Comparison of ENCODE assay signal across 8 cellular contexts in genomic region chr7:25259487-25260243, GRCh38. TPM values are rescaled to one million over a fixed set of nuclear protein-coding genes. Genes with fewer than 3 reads are reported as not detected.
DNase-seq lines count a peak whose midpoint lies in the region; ATAC-seq and TF ChIP-seq lines count a peak whose summit lies in the region.

No MANE protein-coding gene starts in this region.

- no TSS peak for BruUV-seq in MCF 10A (replicated peaks; lab: Mats Ljungman, UMichigan)

- peak; percentile 44 for DNase-seq in GM12864 (ENCODE audit: low read depth)
- DNase-seq in NCI-H2171 treated with DMSO at 0.1 percent for 48 hours (lab: John Stamatoyannopoulos, UW): peak; percentile 78
- peak; percentile 76 for DNase-seq in WERI-Rb-1
- DNase-seq in MCF 10A (ENCODE audit: unreplicated experiment): peak; percentile 83
- DNase-seq in islet precursor cell: peak; percentile 83
- peak; percentile 26 to 48 (median 29) for DNase-seq in stimulated activated CD4-positive, alpha-beta T cell treated with anti-CD3 and anti-CD28 coated beads, Interleukin-1b, Interleukin-23, amount 100 ng/mL, for 24 hours (ENCODE audit: low read depth in 4 of 4, low spot score in 1 of 4)

- ATAC-seq in HG02943 (IDR thresholded peaks at IDR 0.05; ENCODE audit: low read depth, unreplicated experiment) (peak; percentile 74), HG03469 (IDR thresholded peaks at IDR 0.05; ENCODE audit: unreplicated experiment) (no peak)

- intact Hi-C loops in MCF 10A (cut with micrococcal nuclease): loop anchor here (1.0 to 2.0 kb wide), 4 partner anchors 130 to 595 kb away; no protein-coding TSS in a partner anchor

- H3K4me3 Mint-ChIP-seq in MCF 10A (ENCODE audit: unreplicated experiment): no peak overlapping the region

- TF ChIP-seq CTCF in GM12864 (IDR thresholded peaks at IDR 0.05; ENCODE audit: low read depth, low read length, missing control alignments) (peak; percentile 83), WERI-Rb-1 (IDR thresholded peaks at IDR 0.05; ENCODE audit: low read depth, low read length) (peak; percentile 82), MCF 10A (IDR thresholded peaks at IDR 0.05; ENCODE audit: unreplicated experiment) (peak; percentile 89)

- no peaks in the 10 kb centered on the region for H3K36me3 Mint-ChIP-seq in MCF 10A (ENCODE audit: insufficient read depth, unreplicated experiment)

- H3K27ac Mint-ChIP-seq in MCF 10A (ENCODE audit: low read depth, unreplicated experiment): no peak overlapping the region

- no peaks in the 10 kb centered on the region for H3K36me3 ChIP-seq in WERI-Rb-1

- H3K27me3 Mint-ChIP-seq in MCF 10A (ENCODE audit: insufficient read depth, unreplicated experiment): peaks cover 71% of the 10 kb centered on the region

- CTCF ChIA-PET in MCF 10A (lab: Yijun Ruan, JAX): interaction anchor here (0.5 to 7.6 kb wide), 45 partner anchors 8 to 1961 kb away, joined by 3 to 121 read pairs (median 4); no protein-coding TSS in a partner anchor

- H3K9me3 Mint-ChIP-seq in MCF 10A (ENCODE audit: unreplicated experiment): no peaks in the 10 kb centered on the region

- no peaks in the 10 kb centered on the region for H3K9me3 ChIP-seq in WERI-Rb-1 (ENCODE audit: severe bottlenecking)

- H3K4me3 ChIP-seq in GM12864 (ENCODE audit: low read depth, low read length): no peak overlapping the region
- H3K4me3 ChIP-seq in WERI-Rb-1 (ENCODE audit: low read depth, low read length): no peak overlapping the region

- no peaks in the 10 kb centered on the region for H3K27me3 ChIP-seq in WERI-Rb-1 (ENCODE audit: insufficient read depth, low read depth, severe bottlenecking)

- peaks cover 9% of the 10 kb centered on the region for H3K4me1 Mint-ChIP-seq in MCF 10A (ENCODE audit: insufficient read depth, unreplicated experiment)

- no peak overlapping the region; the same call in 1 of the 2 replicates for H3K27ac ChIP-seq in WERI-Rb-1

- POLR2A ChIA-PET in MCF 10A (lab: Yijun Ruan, JAX): no interaction called here

RNA-seq across cellular contexts. Expression of gene NPVF, which starts 31.4 kb away (rescaled TPM):
- total RNA-seq in MCF 10A (2022): not detected in 2 replicates

Comparison
In these comparisons a context has a peak if more than half of its experiments do, and no peak if none do; other contexts are left out.
1. DNase-seq: peak in every context shown above with its lines; median percentile 83 in MCF 10A; 83 in islet precursor cell; 78 in NCI-H2171 treated with DMSO at 0.1 percent for 48 hours; 76 in WERI-Rb-1; 44 in GM12864; 29 in stimulated activated CD4-positive, alpha-beta T cell treated with anti-CD3 and anti-CD28 coated beads, Interleukin-1b, Interleukin-23, amount 100 ng/mL, for 24 hours.